19 cellular contexts compared by ENCODE assay signal in the genomic region with DNA sequence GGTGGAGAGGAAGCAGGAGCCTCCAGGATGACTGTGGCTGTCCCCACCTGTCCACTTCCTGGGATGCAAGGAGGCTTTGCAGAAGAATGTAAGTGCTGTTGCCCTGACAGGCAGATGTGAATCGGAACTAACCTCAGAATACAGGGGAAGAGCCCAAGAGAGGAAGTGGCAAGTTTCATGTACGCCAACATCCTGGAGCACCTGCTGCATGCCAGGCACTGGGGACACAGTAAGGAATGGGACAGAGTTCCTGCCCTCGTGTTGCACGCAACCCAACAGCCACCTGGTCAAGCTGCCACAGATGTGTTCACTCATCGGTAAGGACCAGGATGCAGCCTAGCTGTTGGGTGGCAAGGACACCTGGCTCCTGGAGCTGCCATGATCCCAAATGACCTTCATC.
"Had no signal": no experiment of that assay in that cellular context is flagged by ENCODE, and none has a peak within 500 bp of the region (broad histone marks: within the 10 kb centered on the region; RNA-seq: fewer than 3 reads in every experiment).

No MANE protein-coding gene starts in this region.

- H3K4me1 ChIP-seq: foreskin keratinocyte, suprapubic skin, thyroid gland, vagina had no signal

- H3K9me3 ChIP-seq: neutrophil, suprapubic skin, thyroid gland, vagina had no signal

- H3K27ac ChIP-seq: foreskin keratinocyte, neutrophil, suprapubic skin, thyroid gland, vagina had no signal

- FAIRE-seq: colon, endothelial cell of umbilical vein, kidney had no signal

- DNase-seq: dermis blood vessel endothelial cell; endodermal cell; erythroblast; foreskin keratinocyte; kidney; left cardiac atrium; left ventricle myocardium superior; mesendoderm; naive thymus-derived CD4-positive, alpha-beta T cell; nephron progenitor cell; stimulated activated naive CD8-positive, alpha-beta T cell treated with anti-CD3 and anti-CD28 coated beads, Interleukin-15, Interleukin-2, amounts not matched to agents 100 U/mL and 50 U/mL, for 24 hours; thyroid gland had no signal

- H3K36me3 ChIP-seq: neutrophil, suprapubic skin, thyroid gland, vagina had no signal

- ATAC-seq: foreskin keratinocyte; left cardiac atrium; left ventricle myocardium superior; naive thymus-derived CD4-positive, alpha-beta T cell; sciatic nerve; stimulated activated naive CD8-positive, alpha-beta T cell treated with anti-CD3 and anti-CD28 coated beads, Interleukin-15, Interleukin-2, amounts not matched to agents 100 U/mL and 50 U/mL, for 24 hours had no signal

- H3K4me3 ChIP-seq: lung, suprapubic skin, thyroid gland, vagina had no signal

- H3K27me3 ChIP-seq: foreskin keratinocyte, thyroid gland, vagina had no signal
